8 cellular contexts compared by ENCODE assay signal in genomic region chr16:15777533-15778203, GRCh38.
DNase-seq lines count a peak whose midpoint lies in the region; ATAC-seq and TF ChIP-seq lines count a peak whose summit lies in the region.

No MANE protein-coding gene starts in this region.

- TF ChIP-seq RAD21 in IMR-90 (IDR thresholded peaks at IDR 0.05; ENCODE audit: low read length): peak; percentile 80

- H3K27me3 ChIP-seq in IMR-90 (ENCODE audit: control insufficient read depth, insufficient read depth, low read length): peaks cover 9% of the 10 kb centered on the region

- POLR2A ChIA-PET in IMR-90 (lab: Charles Lee; ENCODE audit: unreplicated experiment): no interaction called here

- no peak overlapping the region for H3K4me2 ChIP-seq in IMR-90 (ENCODE audit: low read depth, low read length)

- no peak overlapping the region for H3K4me3 ChIP-seq in IMR-90 (ENCODE audit: insufficient read depth, low read depth, low read length)

- peak; percentile 75 for ATAC-seq in IMR-90 (ENCODE audit: low read depth)
- ATAC-seq in HG03342 (IDR thresholded peaks at IDR 0.05; ENCODE audit: unreplicated experiment): no peak

- H3K9me1 ChIP-seq in IMR-90 (ENCODE audit: insufficient read depth, low read length): no peaks in the 10 kb centered on the region

- H3K79me1 ChIP-seq in IMR-90 (ENCODE audit: low read depth in 1 of 2, low read length in 2 of 2): no peaks in the 10 kb centered on the region

- no peak overlapping the region for H2AFZ ChIP-seq in IMR-90 (replicated peaks; ENCODE audit: low read length, poor library complexity)

- CTCF ChIA-PET in IMR-90 (lab: Yijun Ruan, JAX): interaction anchor here (0.6 to 1.5 kb wide), 5 partner anchors 10 to 257 kb away, joined by 3 to 5 read pairs (median 3); no protein-coding TSS in a partner anchor

- no peaks in the 10 kb centered on the region for H3K36me3 ChIP-seq in IMR-90 (ENCODE audit: control insufficient read depth, insufficient read depth, low read length)

- H3K9me3 ChIP-seq in IMR-90 (ENCODE audit: control insufficient read depth, insufficient read depth, low read length): no peaks in the 10 kb centered on the region

- no peak overlapping the region for H4K91ac ChIP-seq in IMR-90 (ENCODE audit: insufficient read depth, low read depth, low read length)

- H4K20me1 ChIP-seq in IMR-90 (ENCODE audit: insufficient read depth, low read length): no peaks in the 10 kb centered on the region

- no peak overlapping the region for H3K18ac ChIP-seq in IMR-90 (ENCODE audit: low read depth, low read length)

- in situ Hi-C loops in IMR-90 (cut with MboI; ENCODE audit: low sequenced_read_pairs): loop anchor here (5.0 kb wide), 1 partner anchor 55 kb away; no protein-coding TSS in a partner anchor

- no peak overlapping the region for H3K9ac ChIP-seq in IMR-90 (ENCODE audit: low read depth, low read length)

- no peak overlapping the region for H2BK120ac ChIP-seq in IMR-90 (ENCODE audit: low read depth, low read length)

- no peaks in the 10 kb centered on the region; the same call in 1 of the 2 replicates for H3K4me1 ChIP-seq in IMR-90 (ENCODE audit: control insufficient read depth, insufficient read depth, low read length)

- H2BK5ac ChIP-seq in IMR-90 (ENCODE audit: low read depth, low read length, poor library complexity, severe bottlenecking): no peak overlapping the region

- no peak overlapping the region for H2AK5ac ChIP-seq in IMR-90 (ENCODE audit: low read depth, low read length)

- H4K8ac ChIP-seq in IMR-90 (ENCODE audit: low read depth in 2 of 2, low read length in 2 of 2): no peak overlapping the region

- H2AK9ac ChIP-seq in IMR-90 (replicated peaks; ENCODE audit: low read depth, low read length, poor library complexity): peak overlapping the region; percentile 80

- 45% methylated on average over 5 of the region's 11 CpGs; no CpG with 5 or more reads in 1 of the 2 experiments for WGBS in IMR-90 (ENCODE audit: extremely low coverage in 2 of 2, insufficient read length in 1 of 2), 2 experiments

- no peak overlapping the region for H3K23ac ChIP-seq in IMR-90 (ENCODE audit: low read depth, low read length)

- H3K27ac ChIP-seq in IMR-90 (ENCODE audit: insufficient read depth, low read length): no peak overlapping the region

- peak; percentile 61 for TF ChIP-seq CTCF in IMR-90 (conservative IDR thresholded peaks at IDR 0.05; ENCODE audit: low read depth, low read length)

- DNase-seq in NCI-H2081 (lab: John Stamatoyannopoulos, UW): peak; percentile 24 to 32
- no peak for DNase-seq in NCI-H2081 treated with DMSO at 0.1 percent for 48 hours (lab: John Stamatoyannopoulos, UW)
- DNase-seq in IMR-90: peak; percentile 61
- peak; percentile 3 for DNase-seq in SHP77 treated with DMSO at 0.1 percent for 48 hours (lab: John Stamatoyannopoulos, UW)
- peak; percentile 17 for DNase-seq in germinal center (ENCODE audit: low spot score)
- no peak for DNase-seq in OCI-M2 (lab: John Stamatoyannopoulos, UW; ENCODE audit: unreplicated experiment)
- no peak for DNase-seq in SKM-1 (lab: John Stamatoyannopoulos, UW; ENCODE audit: unreplicated experiment)

- H3K56ac ChIP-seq in IMR-90 (ENCODE audit: extremely low read depth, insufficient read depth, low read length): no peak overlapping the region

- no peak overlapping the region for H3K4ac ChIP-seq in IMR-90 (ENCODE audit: low read depth, low read length)

- no peak overlapping the region for H2BK15ac ChIP-seq in IMR-90 (ENCODE audit: low read depth, low read length)

- no peak for TF ChIP-seq POLR2A in IMR-90 (IDR thresholded peaks at IDR 0.05; ENCODE audit: low read depth, low read length)

- intact Hi-C loops in IMR-90 (cut with micrococcal nuclease): loop anchor here (10.0 kb wide), 1 partner anchor 167 kb away; the partner anchor contains the start of gene ABCC1

- no peak overlapping the region for H2BK20ac ChIP-seq in IMR-90 (ENCODE audit: low read depth, low read length)

- H3K14ac ChIP-seq in IMR-90 (replicated peaks; ENCODE audit: low read depth, low read length): no peak overlapping the region

- dilution Hi-C loops in IMR-90 (cut with HindIII; ENCODE audit: low sequenced_read_pairs, unreplicated experiment): no loop called here

- no peak overlapping the region for H4K5ac ChIP-seq in IMR-90 (ENCODE audit: low read depth, low read length)

- BruUV-seq in IMR-90 (replicated peaks; lab: Mats Ljungman, UMichigan): no TSS peak

TF ChIP-seq in IMR-90, 13 proteins besides CTCF, POLR2A, EP300 and RAD21:
- TF ChIP-seq SMC3 (IDR thresholded peaks at IDR 0.05; ENCODE audit: low read depth, low read length) (peak; percentile 49), MAZ (IDR thresholded peaks at IDR 0.05; ENCODE audit: borderline replicate concordance, low read depth, low read length) (no peak), MAFK (IDR thresholded peaks at IDR 0.05; ENCODE audit: low read depth, low read length) (no peak), RCOR1 (IDR thresholded peaks at IDR 0.05; ENCODE audit: insufficient replicate concordance, low read length) (no peak), FOS (IDR thresholded peaks at IDR 0.05; ENCODE audit: low read depth, low read length) (no peak), MXI1 (IDR thresholded peaks at IDR 0.05; ENCODE audit: borderline replicate concordance, low read depth, low read length) (peak; percentile 25; the same call in 1 of the 2 replicates), ELK1 (IDR thresholded peaks at IDR 0.05; ENCODE audit: borderline replicate concordance, low read depth, low read length) (no peak), BHLHE40 (IDR thresholded peaks at IDR 0.05; ENCODE audit: low read depth, low read length) (peak; percentile 23; the same call in 1 of the 2 replicates)

Comparison
In these comparisons a context has a peak if more than half of its experiments do, and no peak if none do; other contexts are left out.
1. DNase-seq: peak in NCI-H2081 (2 of 2), IMR-90 (single experiment), SHP77 treated with DMSO at 0.1 percent for 48 hours (single experiment) and germinal center (single experiment); none in NCI-H2081 treated with DMSO at 0.1 percent for 48 hours (single experiment), OCI-M2 (single experiment) and SKM-1 (single experiment).